ENCODE assay signal across 1 cellular context in the genomic region with DNA sequence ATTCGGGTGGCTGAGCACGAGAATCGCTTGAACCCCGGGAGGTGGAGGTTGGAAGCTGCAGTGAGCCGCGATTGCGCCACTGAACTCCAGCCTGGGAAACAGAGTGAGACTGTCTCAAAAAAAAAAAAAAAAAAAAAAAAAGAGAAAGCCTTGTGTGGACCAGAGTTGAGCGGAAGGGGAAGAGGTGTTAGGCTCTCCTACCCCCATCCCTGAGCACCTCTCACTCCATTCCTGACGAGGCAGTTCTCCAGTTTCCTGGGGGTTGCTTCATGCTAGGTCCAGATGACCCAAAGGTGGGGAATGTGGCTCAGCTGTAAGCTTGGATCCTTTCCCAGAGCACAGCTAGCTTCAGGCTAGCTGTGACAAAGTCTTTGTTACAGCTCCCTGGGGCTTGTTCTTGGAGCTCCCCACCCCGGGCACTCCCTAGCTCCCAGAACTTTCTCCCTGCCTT.
TF ChIP-seq lines count a peak whose summit lies in the region.

No MANE protein-coding gene starts in this region.

TF ChIP-seq in HepG2, 621 proteins besides CTCF, POLR2A, EP300 and RAD21:
- TF ChIP-seq, protein P1, sequence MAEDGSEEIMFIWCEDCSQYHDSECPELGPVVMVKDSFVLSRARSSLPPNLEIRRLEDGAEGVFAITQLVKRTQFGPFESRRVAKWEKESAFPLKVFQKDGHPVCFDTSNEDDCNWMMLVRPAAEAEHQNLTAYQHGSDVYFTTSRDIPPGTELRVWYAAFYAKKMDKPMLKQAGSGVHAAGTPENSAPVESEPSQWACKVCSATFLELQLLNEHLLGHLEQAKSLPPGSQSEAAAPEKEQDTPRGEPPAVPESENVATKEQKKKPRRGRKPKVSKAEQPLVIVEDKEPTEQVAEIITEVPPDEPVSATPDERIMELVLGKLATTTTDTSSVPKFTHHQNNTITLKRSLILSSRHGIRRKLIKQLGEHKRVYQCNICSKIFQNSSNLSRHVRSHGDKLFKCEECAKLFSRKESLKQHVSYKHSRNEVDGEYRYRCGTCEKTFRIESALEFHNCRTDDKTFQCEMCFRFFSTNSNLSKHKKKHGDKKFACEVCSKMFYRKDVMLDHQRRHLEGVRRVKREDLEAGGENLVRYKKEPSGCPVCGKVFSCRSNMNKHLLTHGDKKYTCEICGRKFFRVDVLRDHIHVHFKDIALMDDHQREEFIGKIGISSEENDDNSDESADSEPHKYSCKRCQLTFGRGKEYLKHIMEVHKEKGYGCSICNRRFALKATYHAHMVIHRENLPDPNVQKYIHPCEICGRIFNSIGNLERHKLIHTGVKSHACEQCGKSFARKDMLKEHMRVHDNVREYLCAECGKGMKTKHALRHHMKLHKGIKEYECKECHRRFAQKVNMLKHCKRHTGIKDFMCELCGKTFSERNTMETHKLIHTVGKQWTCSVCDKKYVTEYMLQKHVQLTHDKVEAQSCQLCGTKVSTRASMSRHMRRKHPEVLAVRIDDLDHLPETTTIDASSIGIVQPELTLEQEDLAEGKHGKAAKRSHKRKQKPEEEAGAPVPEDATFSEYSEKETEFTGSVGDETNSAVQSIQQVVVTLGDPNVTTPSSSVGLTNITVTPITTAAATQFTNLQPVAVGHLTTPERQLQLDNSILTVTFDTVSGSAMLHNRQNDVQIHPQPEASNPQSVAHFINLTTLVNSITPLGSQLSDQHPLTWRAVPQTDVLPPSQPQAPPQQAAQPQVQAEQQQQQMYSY (CRISPR knock-in tag; IDR thresholded peaks at IDR 0.05), result peak; percentile 69
- no peak for TF ChIP-seq ZMYM3 (CRISPR knock-in tag; IDR thresholded peaks at IDR 0.05)
- TF ChIP-seq RBAK (CRISPR knock-in tag; IDR thresholded peaks at IDR 0.05), result peak; percentile 36; the same call in 1 of the 2 replicates
- TF ChIP-seq, protein P2, sequence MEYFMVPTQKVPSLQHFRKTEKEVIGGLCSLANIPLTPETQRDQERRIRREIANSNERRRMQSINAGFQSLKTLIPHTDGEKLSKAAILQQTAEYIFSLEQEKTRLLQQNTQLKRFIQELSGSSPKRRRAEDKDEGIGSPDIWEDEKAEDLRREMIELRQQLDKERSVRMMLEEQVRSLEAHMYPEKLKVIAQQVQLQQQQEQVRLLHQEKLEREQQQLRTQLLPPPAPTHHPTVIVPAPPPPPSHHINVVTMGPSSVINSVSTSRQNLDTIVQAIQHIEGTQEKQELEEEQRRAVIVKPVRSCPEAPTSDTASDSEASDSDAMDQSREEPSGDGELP (IDR thresholded peaks at IDR 0.05; ENCODE audit: borderline replicate concordance, low read depth), result peak; percentile 84; the same call in 1 of the 2 replicates
- peak; percentile 21; the same call in 1 of the 2 replicates for TF ChIP-seq CEBPG (CRISPR knock-in tag; IDR thresholded peaks at IDR 0.05)
- peak; percentile 44 for TF ChIP-seq TEAD3 (CRISPR knock-in tag; optimal IDR thresholded peaks at IDR 0.05; ENCODE audit: borderline replicate concordance)
- peak; percentile 63; the same call in 1 of the 2 replicates for TF ChIP-seq CEBPB (IDR thresholded peaks at IDR 0.05; ENCODE audit: borderline replicate concordance, low read depth, low read length)
- TF ChIP-seq KAT7 (CRISPR knock-in tag; IDR thresholded peaks at IDR 0.05; ENCODE audit: borderline replicate concordance), result no peak
- TF ChIP-seq HNRNPK (IDR thresholded peaks at IDR 0.05; ENCODE audit: low read depth, low read length, poor library complexity, severe bottlenecking), result peak; percentile 17
